8 cellular contexts compared by ENCODE assay signal in the genomic region with DNA sequence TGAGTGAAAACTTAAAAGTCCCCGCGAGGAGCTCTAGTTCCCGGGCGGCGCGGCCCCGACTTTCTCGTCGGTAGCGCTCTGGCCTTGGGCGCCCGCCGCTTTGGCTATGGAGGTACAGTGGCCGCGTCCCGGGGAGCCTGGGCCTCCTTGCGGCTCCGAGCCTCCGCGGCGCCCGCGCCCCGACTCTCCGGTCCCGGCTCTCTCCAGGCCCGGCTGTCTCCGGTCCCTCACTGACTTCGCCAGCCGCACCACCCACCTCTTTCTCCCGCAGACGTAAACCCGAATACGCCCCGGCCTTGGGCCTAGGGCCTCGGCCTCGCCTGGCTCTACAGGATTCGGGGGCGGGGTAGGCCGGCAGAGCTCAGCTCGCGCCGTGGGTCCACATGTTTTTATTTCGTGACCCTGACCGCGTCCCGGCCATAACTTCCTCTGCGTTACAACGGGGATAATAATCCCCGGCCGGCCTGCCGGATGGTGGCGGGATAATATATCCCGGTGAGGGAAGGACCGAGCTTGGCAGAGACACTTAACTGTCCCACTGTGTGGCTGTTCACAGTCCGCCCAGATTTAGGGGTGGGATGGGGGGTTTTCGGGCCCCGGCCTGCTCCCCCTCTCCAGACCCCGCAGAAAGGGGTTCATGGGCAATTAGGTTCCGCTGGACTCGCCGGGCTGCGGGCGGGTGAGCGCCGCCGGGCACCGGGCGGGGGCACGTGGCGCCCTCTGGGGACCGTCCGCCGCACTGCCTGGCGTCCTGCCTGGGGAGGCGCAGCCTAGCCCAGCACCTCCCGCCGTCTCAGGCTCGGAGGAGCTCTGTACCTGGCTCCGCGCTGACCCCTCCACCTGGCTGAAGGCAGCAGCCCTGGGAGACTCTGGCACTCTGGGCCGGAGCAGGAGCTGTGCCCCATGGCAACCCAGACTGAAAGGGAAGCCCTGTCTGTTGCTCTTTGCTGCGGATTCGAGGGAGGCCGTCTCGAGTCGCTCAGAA. TPM values are rescaled to one million over a fixed set of nuclear protein-coding genes. Genes with fewer than 3 reads are reported as not detected.
DNase-seq lines count a peak whose midpoint lies in the region; ATAC-seq and TF ChIP-seq lines count a peak whose summit lies in the region.

No MANE protein-coding gene starts in this region.

- intact Hi-C loops in mucosa of descending colon (cut with DNase I, micrococcal nuclease), result no loop called here

- H3K4me1 Mint-ChIP-seq in endothelial cell (ENCODE audit: unreplicated experiment), result peaks cover 7% of the 10 kb centered on the region

- H3K4me3 ChIP-seq in MG63, result peak overlapping the region; percentile 54
- H3K4me3 ChIP-seq in mucosa of descending colon, result no peak overlapping the region

- no peaks in the 10 kb centered on the region for H3K27me3 ChIP-seq in MG63

- peaks cover 3% of the 10 kb centered on the region for H3K4me1 ChIP-seq in mucosa of descending colon (ENCODE audit: low read depth)

- H3K9me3 Mint-ChIP-seq in endothelial cell (ENCODE audit: unreplicated experiment), result no peaks in the 10 kb centered on the region

- H3K9me3 ChIP-seq in MG63 (no peaks in the 10 kb centered on the region), mucosa of descending colon (no peaks in the 10 kb centered on the region)

- DNase-seq in COR-L47 (lab: John Stamatoyannopoulos, UW), result peak; percentile 22
- DNase-seq in MG63, result peak; percentile 81
- peak; percentile 81 for DNase-seq in endothelial cell (ENCODE audit: low spot score)
- DNase-seq in mucosa of descending colon, result peak; percentile 38 to 51 (median 41)
- no peak for DNase-seq in NCI-H446 treated with DMSO at 0.1 percent for 48 hours (lab: John Stamatoyannopoulos, UW)

- H3K36me3 Mint-ChIP-seq in endothelial cell (ENCODE audit: low read depth, unreplicated experiment), result no peaks in the 10 kb centered on the region

- TF ChIP-seq CTCF in endothelial cell (IDR thresholded peaks at IDR 0.05; ENCODE audit: unreplicated experiment) (peak; percentile 69), mucosa of descending colon (IDR thresholded peaks at IDR 0.05) (no peak)

- H3K27me3 Mint-ChIP-seq in endothelial cell (ENCODE audit: unreplicated experiment), result peaks cover 13% of the 10 kb centered on the region

- ATAC-seq in GM21367 (IDR thresholded peaks at IDR 0.05; ENCODE audit: unreplicated experiment) (peak; percentile 66), mucosa of descending colon (peak; percentile 92), HG03135 (IDR thresholded peaks at IDR 0.05; ENCODE audit: unreplicated experiment) (no peak), HG03045 (IDR thresholded peaks at IDR 0.05; ENCODE audit: unreplicated experiment) (no peak)

- no peak overlapping the region for H3K27ac Mint-ChIP-seq in endothelial cell (ENCODE audit: unreplicated experiment)

- H3K4me3 Mint-ChIP-seq in endothelial cell (ENCODE audit: unreplicated experiment), result peak overlapping the region; percentile 85

- H3K36me3 ChIP-seq in MG63 (no peaks in the 10 kb centered on the region), mucosa of descending colon (ENCODE audit: low read depth) (no peaks in the 10 kb centered on the region)

RNA-seq across cellular contexts. Expression of gene TBX18, which starts 10.1 kb away (rescaled TPM):
- total RNA-seq in MG63 (2014; rRNA removed; shearing (Covaris generic); ENCODE audit: low replicate concordance), result 16.4 and 31.6 TPM in 2 replicates
- total RNA-seq in endothelial cell (ENCODE audit: unreplicated experiment) (9.4 TPM), mucosa of descending colon (1 to 10 TPM in 1 of 3 donors, under 1 TPM in 2; 0.23 to 1.7 (median 0.82) TPM)

Comparison
In these comparisons a context has a peak if more than half of its experiments do, and no peak if none do; other contexts are left out.
1. ATAC-seq: peak in GM21367 (single experiment) and mucosa of descending colon (single experiment); none in HG03135 (single experiment) and HG03045 (single experiment).